13 cellular contexts compared by ENCODE assay signal in the genomic region with DNA sequence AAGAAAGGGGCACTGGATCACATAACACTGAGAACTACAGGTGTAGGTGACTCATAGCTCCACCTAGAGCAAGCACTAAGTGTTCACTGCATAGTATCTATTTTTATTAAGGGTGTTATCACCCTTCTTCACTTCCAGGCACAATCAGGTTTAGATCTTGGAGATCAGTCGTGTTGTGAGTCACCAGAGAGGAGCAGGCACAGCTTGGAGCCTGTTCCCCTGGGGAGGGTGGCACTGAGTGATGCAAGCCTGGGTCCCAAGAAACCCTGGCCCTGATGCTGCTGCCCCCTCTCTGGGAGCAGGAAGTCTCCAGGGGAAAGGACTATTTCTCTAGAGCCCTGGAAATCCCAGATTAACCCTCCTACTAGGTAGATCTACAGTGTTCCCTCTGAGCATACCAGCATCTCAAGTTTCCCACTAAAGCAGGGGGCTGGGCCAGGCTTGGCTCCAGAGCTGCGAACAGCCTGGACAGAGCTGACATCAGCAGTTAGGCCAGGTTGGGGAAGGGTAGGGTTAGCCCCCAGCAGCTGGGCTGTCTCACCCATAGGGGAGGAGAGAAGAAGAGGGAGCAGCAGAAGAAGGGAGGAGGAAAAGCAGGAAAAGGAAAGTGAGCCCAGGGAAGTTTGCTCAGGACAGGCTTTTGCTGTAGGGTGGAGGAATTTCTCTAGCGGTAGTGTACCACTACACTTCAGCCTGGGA.
DNase-seq lines count a peak whose midpoint lies in the region; ATAC-seq lines count a peak whose summit lies in the region.
"Had no signal": no experiment of that assay in that cellular context is flagged by ENCODE, and none has a peak within 500 bp of the region (broad histone marks: within the 10 kb centered on the region; RNA-seq: fewer than 3 reads in every experiment).

No MANE protein-coding gene starts in this region.

- peaks cover 0 to 2% of the 10 kb centered on the region in 2 donors for H3K4me1 Mint-ChIP-seq in stimulated activated naive B cell treated with anti-CD40 and anti-IgM and Interleukin-4, amounts not matched to agents 10 μg/mL and 1 μg/mL and 100 μg/mL, for 72 hours

- peak; percentile 16 for DNase-seq in NCI-H2171 treated with DMSO at 0.1 percent for 48 hours (lab: John Stamatoyannopoulos, UW)
- no peak for DNase-seq in NCI-H2171 (lab: John Stamatoyannopoulos, UW)
- peak; percentile 29 for DNase-seq in SW480 (ENCODE audit: low spot score)
- DNase-seq in iris pigment epithelial cell (ENCODE audit: low read depth) = peak; percentile 29
- DNase-seq in stimulated activated naive B cell treated with anti-CD40 and anti-IgM and Interleukin-4, amounts not matched to agents 10 μg/mL and 1 μg/mL and 100 μg/mL, for 72 hours = no peak
- DNase-seq in NCI-H187 treated with DMSO at 0.1 percent for 48 hours (lab: John Stamatoyannopoulos, UW) = no peak
- DNase-seq: amygdala, DND-41, KBM-7, NCI-H510A, T-helper 1 cell had no signal

- H3K9me3 Mint-ChIP-seq in stimulated activated naive B cell treated with anti-CD40 and anti-IgM and Interleukin-4, amounts not matched to agents 10 μg/mL and 1 μg/mL and 100 μg/mL, for 72 hours = no peaks in the 10 kb centered on the region

- no peaks in the 10 kb centered on the region for H3K36me3 Mint-ChIP-seq in stimulated activated naive B cell treated with anti-CD40 and anti-IgM and Interleukin-4, amounts not matched to agents 10 μg/mL and 1 μg/mL and 100 μg/mL, for 72 hours

- peak overlapping the region; percentile 53 for H3K27ac Mint-ChIP-seq in stimulated activated naive B cell treated with anti-CD40 and anti-IgM and Interleukin-4, amounts not matched to agents 10 μg/mL and 1 μg/mL and 100 μg/mL, for 72 hours

- H3K4me3 Mint-ChIP-seq in stimulated activated naive B cell treated with anti-CD40 and anti-IgM and Interleukin-4, amounts not matched to agents 10 μg/mL and 1 μg/mL and 100 μg/mL, for 72 hours = no peak overlapping the region

- no peak for ATAC-seq in stimulated activated naive B cell treated with anti-CD40 and anti-IgM and Interleukin-4, amounts not matched to agents 10 μg/mL and 1 μg/mL and 100 μg/mL, for 72 hours (replicated peaks)
- ATAC-seq in GM19328 (IDR thresholded peaks at IDR 0.05; ENCODE audit: unreplicated experiment) = no peak
- ATAC-seq in GM19467 (IDR thresholded peaks at IDR 0.05; ENCODE audit: unreplicated experiment) = no peak

- no peaks in the 10 kb centered on the region for H3K27me3 Mint-ChIP-seq in stimulated activated naive B cell treated with anti-CD40 and anti-IgM and Interleukin-4, amounts not matched to agents 10 μg/mL and 1 μg/mL and 100 μg/mL, for 72 hours

Comparison
In these comparisons a context has a peak if more than half of its experiments do, and no peak if none do; other contexts are left out.
1. DNase-seq: peak in NCI-H2171 treated with DMSO at 0.1 percent for 48 hours (single experiment), SW480 (single experiment) and iris pigment epithelial cell (single experiment); none in NCI-H2171 (single experiment), stimulated activated naive B cell treated with anti-CD40 and anti-IgM and Interleukin-4, amounts not matched to agents 10 μg/mL and 1 μg/mL and 100 μg/mL, for 72 hours (single experiment) and NCI-H187 treated with DMSO at 0.1 percent for 48 hours (single experiment).